8 cellular contexts compared by ENCODE assay signal in the genomic region with DNA sequence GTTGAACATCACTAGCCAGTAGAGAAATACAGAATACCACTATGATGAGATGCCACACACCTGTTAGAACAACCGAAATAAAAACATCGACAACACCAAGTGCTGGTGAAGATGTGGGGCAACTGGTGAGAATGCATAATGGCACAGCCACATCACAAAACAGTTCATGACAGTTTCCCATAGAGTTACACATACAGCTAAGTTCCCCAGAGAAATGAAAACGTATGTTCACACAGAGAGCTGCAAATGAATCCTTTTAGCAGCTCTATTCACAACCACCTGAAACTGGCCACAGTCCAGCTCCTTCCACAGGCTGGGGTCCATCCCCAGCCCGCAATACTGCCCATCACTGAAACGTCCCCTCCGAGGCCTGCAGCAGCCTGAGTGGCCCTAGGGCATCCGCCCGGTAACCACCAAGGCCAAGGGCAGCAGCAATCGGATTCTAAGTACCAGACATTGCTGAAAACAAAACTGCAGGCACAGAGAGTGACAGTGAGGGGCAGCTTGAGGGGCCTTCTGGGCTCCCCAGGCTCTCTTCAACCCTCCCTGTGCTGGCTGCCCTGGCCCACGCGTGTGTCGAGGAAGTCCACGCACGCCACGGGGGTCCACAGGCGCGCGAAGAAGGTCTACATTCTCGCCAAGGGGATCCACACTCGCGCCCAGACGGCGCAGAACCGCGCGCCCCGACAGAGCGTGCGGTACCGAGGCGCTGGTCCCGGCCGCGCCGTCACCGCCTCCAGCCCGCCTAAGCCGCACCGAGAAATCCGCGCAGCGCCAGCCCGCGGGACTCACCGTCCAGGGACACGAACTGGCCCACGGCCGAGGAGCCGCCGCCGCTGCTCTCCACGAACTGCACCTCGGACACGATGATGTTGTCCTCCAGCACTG. TPM values are rescaled to one million over a fixed set of nuclear protein-coding genes. Genes with fewer than 3 reads are reported as not detected.
DNase-seq lines count a peak whose midpoint lies in the region; ATAC-seq and TF ChIP-seq lines count a peak whose summit lies in the region.

No MANE protein-coding gene starts in this region.

- peak overlapping the region; percentile 85 for H3K9ac ChIP-seq in PC-3 (ENCODE audit: low read length)
- H3K9ac ChIP-seq in mesenchymal stem cell (ENCODE audit: low read length), result peak overlapping the region; percentile 91

- H3K27ac ChIP-seq in PC-3 (ENCODE audit: low read length) (no peak overlapping the region; the same call in 1 of the 2 replicates), mesenchymal stem cell (ENCODE audit: low read length, poor library complexity, severe bottlenecking) (no peak overlapping the region), thyroid gland (peak overlapping the region; percentile 81 to 96 (median 96))

- H3K23ac ChIP-seq in mesenchymal stem cell (ENCODE audit: low read length in 2 of 2), result peak overlapping the region in 1 of 2 experiments; percentile 98

- H3K4me2 ChIP-seq in PC-3 (ENCODE audit: low read length), result peak overlapping the region; percentile 95
- H3K4me2 ChIP-seq in mesenchymal stem cell (ENCODE audit: low read length, poor library complexity, severe bottlenecking), result peak overlapping the region; percentile 67

- H3K9me3 Mint-ChIP-seq in activated CD4-positive, alpha-beta T cell treated with anti-CD3 and anti-CD28 coated beads, Interleukin-2, amount 10 ng/mL, durations not matched to agents 24 days and 14 days, result no peaks in the 10 kb centered on the region

- peaks cover 24% of the 10 kb centered on the region for H3K4me1 Mint-ChIP-seq in activated CD4-positive, alpha-beta T cell treated with anti-CD3 and anti-CD28 coated beads, Interleukin-2, amount 10 ng/mL, durations not matched to agents 24 days and 14 days

- H3K36me3 ChIP-seq in PC-3 (ENCODE audit: low read depth, low read length) (no peaks in the 10 kb centered on the region), mesenchymal stem cell (ENCODE audit: control insufficient read depth in 1 of 2, insufficient read depth in 2 of 2, low read depth in 1 of 2, low read length in 2 of 2) (peaks cover 0 to 4% of the 10 kb centered on the region in 2 experiments), thyroid gland (no peaks in the 10 kb centered on the region)

- H3K27me3 Mint-ChIP-seq in activated CD4-positive, alpha-beta T cell treated with anti-CD3 and anti-CD28 coated beads, Interleukin-2, amount 10 ng/mL, durations not matched to agents 24 days and 14 days, result no peaks in the 10 kb centered on the region

- H3K36me3 Mint-ChIP-seq in activated CD4-positive, alpha-beta T cell treated with anti-CD3 and anti-CD28 coated beads, Interleukin-2, amount 10 ng/mL, durations not matched to agents 24 days and 14 days (ENCODE audit: low read depth), result peaks cover 9% of the 10 kb centered on the region

- peaks cover 9% of the 10 kb centered on the region; the same call in 1 of the 2 replicates for H4K20me1 ChIP-seq in PC-3 (ENCODE audit: low read length)

- H3K9me2 ChIP-seq in PC-3 (replicated peaks; ENCODE audit: low read length), result no peaks in the 10 kb centered on the region

- H3K79me1 ChIP-seq in mesenchymal stem cell (replicated peaks; ENCODE audit: low read length, poor library complexity, severe bottlenecking), result peaks cover 28% of the 10 kb centered on the region

- peak overlapping the region in 1 of 2 experiments; percentile 63 for H2BK12ac ChIP-seq in mesenchymal stem cell (ENCODE audit: low read length in 2 of 2)

- H3K4me3 ChIP-seq in PC-3 (ENCODE audit: low read length) (peak overlapping the region; percentile 92), mesenchymal stem cell (ENCODE audit: insufficient read depth in 1 of 2, low read depth in 1 of 2, low read length in 2 of 2) (peak overlapping the region; percentile 93 to 99), thyroid gland (replicated peaks in 1 of 3) (peak overlapping the region; percentile 61 to 73 (median 72))

- H3K4me1 ChIP-seq in PC-3 (ENCODE audit: insufficient read depth, low read length), result no peaks in the 10 kb centered on the region
- H3K4me1 ChIP-seq in mesenchymal stem cell (ENCODE audit: control insufficient read depth, insufficient read depth, low read depth, low read length), result peaks cover 16% of the 10 kb centered on the region
- H3K4me1 ChIP-seq in thyroid gland, result peaks cover 7 to 11% of the 10 kb centered on the region in 2 donors

- intact Hi-C loops in activated CD4-positive, alpha-beta T cell treated with anti-CD3 and anti-CD28 coated beads, Interleukin-2, amount 10 ng/mL, durations not matched to agents 24 days and 14 days (cut with micrococcal nuclease), result loop anchor here (2.0 to 10.0 kb wide), 2 partner anchors 235 to 279 kb away; a partner anchor contains a TSS
- intact Hi-C loops in PC-3 (cut with micrococcal nuclease), result loop anchor here (2.0 kb wide), 1 partner anchor 19 kb away; no protein-coding TSS in a partner anchor
- intact Hi-C loops in thyroid gland (cut with DNase I), result no loop called here

- peak overlapping the region; percentile 81 to 94 for H3K4ac ChIP-seq in mesenchymal stem cell (ENCODE audit: low read depth in 1 of 2, low read length in 2 of 2)

- H3K27me3 ChIP-seq in PC-3 (ENCODE audit: low read length) (no peaks in the 10 kb centered on the region), mesenchymal stem cell (ENCODE audit: control insufficient read depth in 1 of 2, insufficient read depth in 1 of 2, low read length in 2 of 2) (no peaks in the 10 kb centered on the region), thyroid gland (no peaks in the 10 kb centered on the region)

- CTCF ChIA-PET in PC-3 (lab: Charles Lee), result no interaction called here

- H3K14ac ChIP-seq in mesenchymal stem cell (ENCODE audit: low read length in 2 of 2), result peak overlapping the region in 1 of 2 experiments; percentile 99

- no peak for DNase-seq in activated CD4-positive, alpha-beta T cell treated with anti-CD3 and anti-CD28 coated beads, Interleukin-2, amount 10 ng/mL, durations not matched to agents 24 days and 14 days
- no peak for DNase-seq in activated CD4-positive, alpha-beta T cell treated with anti-CD3 and anti-CD28 coated beads for 1 hour
- no peak for DNase-seq in PC-3
- DNase-seq in central memory CD4-positive, alpha-beta T cell, result peak; percentile 28
- DNase-seq in mesenchymal stem cell, result peak; percentile 63
- peak; percentile 21 to 46 for DNase-seq in thyroid gland
- no peak for DNase-seq in SHP77 (lab: John Stamatoyannopoulos, UW)

- peak overlapping the region; percentile 88 for H4K8ac ChIP-seq in mesenchymal stem cell (ENCODE audit: low read length)

- peak overlapping the region; percentile 51 for H2BK5ac ChIP-seq in mesenchymal stem cell (ENCODE audit: low read depth, low read length, poor library complexity, severe bottlenecking)

- H3K18ac ChIP-seq in mesenchymal stem cell (ENCODE audit: low read depth in 1 of 2, low read length in 2 of 2), result peak overlapping the region; percentile 89 to 99

- peaks cover 55% of the 10 kb centered on the region for H3K79me2 ChIP-seq in PC-3 (ENCODE audit: low read length)

- TSS peak; percentile 46 for BruUV-seq in PC-3 (replicated peaks; lab: Mats Ljungman, UMichigan)

- H2AFZ ChIP-seq in PC-3 (ENCODE audit: low read length), result peak overlapping the region; percentile 77
- peak overlapping the region; percentile 98 for H2AFZ ChIP-seq in mesenchymal stem cell (ENCODE audit: low read depth, low read length)

- peak overlapping the region; percentile 73 for H2BK120ac ChIP-seq in mesenchymal stem cell (ENCODE audit: low read depth, low read length)

- ATAC-seq in HG02884 (IDR thresholded peaks at IDR 0.05; ENCODE audit: unreplicated experiment) (peak; percentile 17), PC-3 (peak; percentile 10)

- H3F3A ChIP-seq in PC-3 (ENCODE audit: low read length, unreplicated experiment), result no peaks in the 10 kb centered on the region

- H4K91ac ChIP-seq in mesenchymal stem cell (ENCODE audit: low read length), result peak overlapping the region; percentile 96

- 12% methylated on average over 54 of the region's 54 CpGs for WGBS in mesenchymal stem cell
- WGBS in thyroid gland, 2 donors, result 18 to 31% methylated on average over 9 to 19 of the region's 54 CpGs

- POLR2A ChIA-PET in PC-3 (lab: Charles Lee; ENCODE audit: unreplicated experiment), result no interaction called here

- peak overlapping the region; percentile 87 for H3K27ac Mint-ChIP-seq in activated CD4-positive, alpha-beta T cell treated with anti-CD3 and anti-CD28 coated beads, Interleukin-2, amount 10 ng/mL, durations not matched to agents 24 days and 14 days

- TF ChIP-seq POLR2A in thyroid gland (IDR thresholded peaks at IDR 0.05), result no peak

- H2AK5ac ChIP-seq in mesenchymal stem cell (ENCODE audit: low read length, severe bottlenecking), result no peak overlapping the region

- TF ChIP-seq CTCF in PC-3 (conservative IDR thresholded peaks at IDR 0.05; ENCODE audit: low read depth, low read length) (no peak), thyroid gland (IDR thresholded peaks at IDR 0.05) (no peak)

- H3K4me3 Mint-ChIP-seq in activated CD4-positive, alpha-beta T cell treated with anti-CD3 and anti-CD28 coated beads, Interleukin-2, amount 10 ng/mL, durations not matched to agents 24 days and 14 days, result peak overlapping the region; percentile 91

- no peak overlapping the region for H2BK15ac ChIP-seq in mesenchymal stem cell (ENCODE audit: low read depth, poor library complexity, severe bottlenecking)

- H3K9me3 ChIP-seq in PC-3 (ENCODE audit: low read length) (no peaks in the 10 kb centered on the region), mesenchymal stem cell (ENCODE audit: control insufficient read depth, low read length) (no peaks in the 10 kb centered on the region), thyroid gland (no peaks in the 10 kb centered on the region)

RNA-seq across cellular contexts. Expression of a gene that starts 0.9 kb away (rescaled TPM):
- 42.4 and 46.6 TPM in 2 replicates for total RNA-seq in activated CD4-positive, alpha-beta T cell treated with anti-CD3 and anti-CD28 coated beads, Interleukin-2, amount 10 ng/mL, durations not matched to agents 24 days and 14 days
- total RNA-seq in PC-3 (2014; rRNA removed) (55.8 and 86.1 TPM in 2 replicates), thyroid gland (10 to 100 TPM; 44.5 to 99.6 (median 56.2) TPM)
- polyA plus RNA-seq in mesenchymal stem cell (2013, experiment 1 of 2), result 11.5 TPM
- polyA plus RNA-seq in mesenchymal stem cell (2013, experiment 2 of 2), result 11.0 TPM

RNA-seq across cellular contexts. Expression of a gene that starts 14.7 kb away (rescaled TPM):
- total RNA-seq in activated CD4-positive, alpha-beta T cell treated with anti-CD3 and anti-CD28 coated beads, Interleukin-2, amount 10 ng/mL, durations not matched to agents 24 days and 14 days, result 31.5 and 33.9 TPM in 2 replicates
- 56.0 and 62.0 TPM in 2 replicates for total RNA-seq in PC-3 (2014; rRNA removed)
- 39.0 TPM for polyA plus RNA-seq in mesenchymal stem cell (2013, experiment 1 of 2)
- polyA plus RNA-seq in mesenchymal stem cell (2013, experiment 2 of 2), result 35.9 TPM
- total RNA-seq in thyroid gland, result 10 to 100 TPM; 54.6 to 85.2 (median 72.1) TPM

RNA-seq across cellular contexts. Expression of a gene that starts 51.6 kb away (rescaled TPM):
- total RNA-seq in activated CD4-positive, alpha-beta T cell treated with anti-CD3 and anti-CD28 coated beads, Interleukin-2, amount 10 ng/mL, durations not matched to agents 24 days and 14 days, result 39.8 and 40.1 TPM in 2 replicates
- 104 and 119 TPM in 2 replicates for total RNA-seq in PC-3 (2014; rRNA removed)
- 21.9 TPM for polyA plus RNA-seq in mesenchymal stem cell (2013, experiment 1 of 2)
- 23.4 TPM for polyA plus RNA-seq in mesenchymal stem cell (2013, experiment 2 of 2)
- 10 to 100 TPM; 35.9 to 58.2 (median 44.2) TPM for total RNA-seq in thyroid gland

Comparison
In these comparisons a context has a peak if more than half of its experiments do, and no peak if none do; other contexts are left out.
1. DNase-seq: peak in central memory CD4-positive, alpha-beta T cell (single experiment), mesenchymal stem cell (single experiment) and thyroid gland (2 of 2); none in activated CD4-positive, alpha-beta T cell treated with anti-CD3 and anti-CD28 coated beads, Interleukin-2, amount 10 ng/mL, durations not matched to agents 24 days and 14 days (single experiment), activated CD4-positive, alpha-beta T cell treated with anti-CD3 and anti-CD28 coated beads for 1 hour (single experiment), PC-3 (single experiment) and SHP77 (0 of 2).
2. H3K27ac ChIP-seq: peak in thyroid gland (3 of 3); none in PC-3 (single experiment) and mesenchymal stem cell (single experiment).
3. Peak in every context shown above with its lines, with median percentiles within 50 percentile points of each other: H3K4me3 ChIP-seq.